1 cellular context compared by ENCODE assay signal in the genomic region with DNA sequence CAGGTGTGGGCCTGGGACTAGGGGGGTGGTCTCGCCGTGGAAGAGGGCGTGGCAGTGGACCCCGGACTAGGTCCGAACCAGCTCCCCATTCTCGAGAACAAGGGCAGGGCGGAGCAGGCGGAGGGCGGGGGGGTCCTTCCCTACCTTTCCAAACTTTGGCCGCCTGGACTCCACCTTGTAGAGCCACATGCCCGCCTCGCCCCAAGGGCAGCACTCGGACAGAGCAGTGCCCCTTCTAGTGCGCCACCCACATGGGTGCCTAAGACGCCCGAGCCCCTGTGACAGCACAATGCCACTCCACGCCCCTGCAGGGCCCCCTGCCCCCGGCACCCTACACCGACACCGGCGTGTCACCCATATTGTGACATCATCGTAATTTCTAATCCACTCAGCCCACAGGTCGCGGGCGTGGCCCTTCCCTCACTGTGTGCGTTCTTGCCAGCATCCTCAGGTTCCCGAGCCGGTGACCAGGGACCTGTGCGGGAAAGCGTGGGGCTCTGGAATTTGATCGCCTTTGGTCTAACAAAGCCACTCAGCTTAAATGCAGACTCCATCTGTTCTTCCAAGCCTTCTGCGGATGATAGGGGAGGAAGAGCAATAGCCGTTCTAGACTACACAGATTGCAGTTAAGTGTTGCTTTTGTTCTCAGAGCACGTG.
TF ChIP-seq lines count a peak whose summit lies in the region.

No MANE protein-coding gene starts in this region.

TF ChIP-seq in K562, 482 proteins besides CTCF, POLR2A, EP300 and RAD21 (continued from another document):
- TF ChIP-seq, protein P1, sequence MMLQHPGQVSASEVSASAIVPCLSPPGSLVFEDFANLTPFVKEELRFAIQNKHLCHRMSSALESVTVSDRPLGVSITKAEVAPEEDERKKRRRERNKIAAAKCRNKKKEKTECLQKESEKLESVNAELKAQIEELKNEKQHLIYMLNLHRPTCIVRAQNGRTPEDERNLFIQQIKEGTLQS (IDR thresholded peaks at IDR 0.05), result peak; percentile 59
- TF ChIP-seq, protein P1 (CRISPR knock-in tag; conservative IDR thresholded peaks at IDR 0.05), result no peak
- TF ChIP-seq GABPB1 (CRISPR knock-in tag; IDR thresholded peaks at IDR 0.05) (peak; percentile 8; the same call in 1 of the 2 replicates), ZNF184 (CRISPR knock-in tag; IDR thresholded peaks at IDR 0.05) (no peak), CEBPG (CRISPR knock-in tag; IDR thresholded peaks at IDR 0.05) (peak; percentile 73), CEBPG (tag; conservative IDR thresholded peaks at IDR 0.05 in 1 of 2, IDR thresholded peaks at IDR 0.05 in 1 of 2) (no peak), CHCHD3 (CRISPR knock-in tag; IDR thresholded peaks at IDR 0.05) (no peak), DPF2 (IDR thresholded peaks at IDR 0.05) (0 out of 2 replicates have a peak, but pooled peaks have one; percentile 8), EHMT2 (IDR thresholded peaks at IDR 0.05) (no peak), ZBTB7A (IDR thresholded peaks at IDR 0.05; ENCODE audit: borderline replicate concordance, control insufficient read depth, low read depth, low read length) (no peak), NRF1 (conservative IDR thresholded peaks at IDR 0.05 in 1 of 2, IDR thresholded peaks at IDR 0.05 in 1 of 2) (peak in 1 of 2 experiments; percentile 9; a peak in 1 of 4 replicates), ZBTB49 (CRISPR knock-in tag; IDR thresholded peaks at IDR 0.05; ENCODE audit: borderline replicate concordance) (no peak), ZNF316 (IDR thresholded peaks at IDR 0.05) (peak; percentile 2; the same call in 1 of the 2 replicates), ELK3 (CRISPR knock-in tag; IDR thresholded peaks at IDR 0.05) (no peak), CBFB (CRISPR knock-in tag; IDR thresholded peaks at IDR 0.05) (peak; percentile 71; the same call in 1 of the 2 replicates), ZNF140 (CRISPR knock-in tag; IDR thresholded peaks at IDR 0.05) (no peak), ZNF511 (CRISPR knock-in tag; IDR thresholded peaks at IDR 0.05) (0 out of 2 replicates have a peak, but pooled peaks have one; percentile 38), ATF7 (IDR thresholded peaks at IDR 0.05) (peak; percentile 70; the same call in 1 of the 2 replicates), AFF1 (IDR thresholded peaks at IDR 0.05; ENCODE audit: low read depth in 1 of 2, partially characterized antibody in 2 of 2) (peak in 1 of 2 experiments; percentile 1), ATF1 (CRISPR knock-in tag; IDR thresholded peaks at IDR 0.05) (no peak), ATF1 (tag; IDR thresholded peaks at IDR 0.05) (peak; percentile 61), CREBBP (IDR thresholded peaks at IDR 0.05; ENCODE audit: low read depth, low read length) (no peak), FUS (optimal IDR thresholded peaks at IDR 0.05; ENCODE audit: low read depth, low read length) (no peak), HIVEP1 (CRISPR knock-in tag; IDR thresholded peaks at IDR 0.05) (no peak), ETS1 (conservative IDR thresholded peaks at IDR 0.05; ENCODE audit: control insufficient read depth, low read depth, low read length) (0 out of 2 replicates have a peak, but pooled peaks have one; percentile 12), HCFC1 (IDR thresholded peaks at IDR 0.05; ENCODE audit: low read depth, low read length) (no peak), XRCC5 (IDR thresholded peaks at IDR 0.05; ENCODE audit: low read depth, low read length) (peak; percentile 16; the same call in 1 of the 2 replicates)
- TF ChIP-seq, protein P2, sequence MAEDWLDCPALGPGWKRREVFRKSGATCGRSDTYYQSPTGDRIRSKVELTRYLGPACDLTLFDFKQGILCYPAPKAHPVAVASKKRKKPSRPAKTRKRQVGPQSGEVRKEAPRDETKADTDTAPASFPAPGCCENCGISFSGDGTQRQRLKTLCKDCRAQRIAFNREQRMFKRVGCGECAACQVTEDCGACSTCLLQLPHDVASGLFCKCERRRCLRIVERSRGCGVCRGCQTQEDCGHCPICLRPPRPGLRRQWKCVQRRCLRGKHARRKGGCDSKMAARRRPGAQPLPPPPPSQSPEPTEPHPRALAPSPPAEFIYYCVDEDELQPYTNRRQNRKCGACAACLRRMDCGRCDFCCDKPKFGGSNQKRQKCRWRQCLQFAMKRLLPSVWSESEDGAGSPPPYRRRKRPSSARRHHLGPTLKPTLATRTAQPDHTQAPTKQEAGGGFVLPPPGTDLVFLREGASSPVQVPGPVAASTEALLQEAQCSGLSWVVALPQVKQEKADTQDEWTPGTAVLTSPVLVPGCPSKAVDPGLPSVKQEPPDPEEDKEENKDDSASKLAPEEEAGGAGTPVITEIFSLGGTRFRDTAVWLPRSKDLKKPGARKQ (CRISPR knock-in tag; IDR thresholded peaks at IDR 0.05), result peak; percentile 23; the same call in 1 of the 2 replicates
- TF ChIP-seq, protein P3, sequence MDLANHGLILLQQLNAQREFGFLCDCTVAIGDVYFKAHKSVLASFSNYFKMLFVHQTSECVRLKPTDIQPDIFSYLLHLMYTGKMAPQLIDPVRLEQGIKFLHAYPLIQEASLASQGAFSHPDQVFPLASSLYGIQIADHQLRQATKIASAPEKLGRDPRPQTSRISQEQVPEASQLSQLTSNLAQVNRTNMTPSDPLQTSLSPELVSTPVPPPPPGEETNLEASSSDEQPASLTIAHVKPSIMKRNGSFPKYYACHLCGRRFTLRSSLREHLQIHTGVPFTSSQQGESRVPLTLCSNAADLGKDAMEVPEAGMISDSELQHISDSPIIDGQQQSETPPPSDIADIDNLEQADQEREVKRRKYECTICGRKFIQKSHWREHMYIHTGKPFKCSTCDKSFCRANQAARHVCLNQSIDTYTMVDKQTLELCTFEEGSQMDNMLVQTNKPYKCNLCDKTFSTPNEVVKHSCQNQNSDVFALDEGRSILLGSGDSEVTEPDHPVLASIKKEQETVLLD (IDR thresholded peaks at IDR 0.05), result 0 out of 2 replicates have a peak, but pooled peaks have one; percentile 31
- TF ChIP-seq, protein P4, sequence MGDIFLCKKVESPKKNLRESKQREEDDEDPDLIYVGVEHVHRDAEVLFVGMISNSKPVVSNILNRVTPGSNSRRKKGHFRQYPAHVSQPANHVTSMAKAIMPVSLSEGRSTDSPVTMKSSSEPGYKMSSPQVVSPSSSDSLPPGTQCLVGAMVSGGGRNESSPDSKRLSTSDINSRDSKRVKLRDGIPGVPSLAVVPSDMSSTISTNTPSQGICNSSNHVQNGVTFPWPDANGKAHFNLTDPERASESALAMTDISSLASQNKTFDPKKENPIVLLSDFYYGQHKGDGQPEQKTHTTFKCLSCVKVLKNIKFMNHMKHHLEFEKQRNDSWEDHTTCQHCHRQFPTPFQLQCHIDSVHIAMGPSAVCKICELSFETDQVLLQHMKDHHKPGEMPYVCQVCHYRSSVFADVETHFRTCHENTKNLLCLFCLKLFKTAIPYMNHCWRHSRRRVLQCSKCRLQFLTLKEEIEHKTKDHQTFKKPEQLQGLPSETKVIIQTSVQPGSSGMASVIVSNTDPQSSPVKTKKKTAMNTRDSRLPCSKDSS (IDR thresholded peaks at IDR 0.05; ENCODE audit: low read depth, partially characterized antibody), result no peak
- TF ChIP-seq, protein P5, sequence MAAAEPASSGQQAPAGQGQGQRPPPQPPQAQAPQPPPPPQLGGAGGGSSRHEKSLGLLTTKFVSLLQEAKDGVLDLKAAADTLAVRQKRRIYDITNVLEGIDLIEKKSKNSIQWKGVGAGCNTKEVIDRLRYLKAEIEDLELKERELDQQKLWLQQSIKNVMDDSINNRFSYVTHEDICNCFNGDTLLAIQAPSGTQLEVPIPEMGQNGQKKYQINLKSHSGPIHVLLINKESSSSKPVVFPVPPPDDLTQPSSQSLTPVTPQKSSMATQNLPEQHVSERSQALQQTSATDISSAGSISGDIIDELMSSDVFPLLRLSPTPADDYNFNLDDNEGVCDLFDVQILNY (CRISPR knock-in tag; IDR thresholded peaks at IDR 0.05), result 0 out of 2 replicates have a peak, but pooled peaks have one; percentile 48
